ENCODE assay signal across 3 cellular contexts in genomic region chr1:17943506-17943905, GRCh38.
"Had no signal": no experiment of that assay in that cellular context is flagged by ENCODE, and none has a peak within 500 bp of the region (broad histone marks: within the 10 kb centered on the region; RNA-seq: fewer than 3 reads in every experiment).

No MANE protein-coding gene starts in this region.

- DNase-seq: GDM1, GF-D8 had no signal

- ATAC-seq: GM12878 had no signal
